In the genomic region with DNA sequence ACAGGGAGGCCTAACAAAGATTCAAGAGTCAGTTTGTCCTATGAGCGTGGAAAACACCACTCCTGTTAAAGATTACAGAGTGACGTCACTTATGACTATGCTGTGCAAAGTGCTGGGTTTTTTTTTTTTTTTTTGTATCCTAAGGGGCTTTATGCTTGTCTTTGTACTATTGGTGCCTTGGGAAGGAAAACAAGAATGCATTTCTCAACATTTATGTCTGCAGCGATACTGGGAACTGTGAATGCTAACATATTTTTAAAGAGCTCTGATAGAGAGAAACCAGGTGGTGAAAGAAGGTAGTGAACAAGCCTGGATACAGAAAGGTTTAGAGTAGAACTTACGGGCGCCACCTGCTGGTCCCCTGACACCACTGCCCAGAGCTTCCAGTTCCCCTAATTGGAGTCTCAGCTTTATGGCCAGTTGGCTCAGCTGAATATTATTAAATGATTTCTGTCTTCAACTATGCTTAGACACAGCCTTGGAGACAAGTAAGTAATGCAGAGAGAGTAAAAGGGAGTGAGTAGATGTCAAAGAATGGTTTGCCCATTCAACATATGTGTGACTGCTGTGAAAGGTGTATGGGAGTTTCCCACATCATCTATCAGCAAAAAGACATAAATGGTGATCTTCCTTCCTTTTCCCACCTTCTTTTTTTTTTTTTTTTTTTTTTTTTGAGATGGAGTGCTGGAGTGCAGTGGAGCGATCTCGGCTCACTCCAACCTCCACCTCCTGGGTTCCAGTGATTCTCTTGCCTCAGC, we compare ENCODE assay signal across 8 cellular contexts.
A peak's percentile ranks its signal among the peaks of the same experiment; 100 is the strongest.
DNase-seq lines count a peak whose midpoint lies in the region; ATAC-seq, FAIRE-seq and TF ChIP-seq lines count a peak whose summit lies in the region.

No MANE protein-coding gene starts in this region.

- no peaks in the 10 kb centered on the region for H3F3A ChIP-seq in OCI-LY1 (ENCODE audit: insufficient read depth, low read length)

- peaks cover 0 to 7% (median 4%) of the 10 kb centered on the region in 3 donors for H3K4me1 Mint-ChIP-seq in naive B cell

- no peaks in the 10 kb centered on the region for H3K36me3 ChIP-seq in OCI-LY1 (ENCODE audit: insufficient read depth, low read length)

- H3K4me3 Mint-ChIP-seq in naive B cell: peak overlapping the region in 1 of 8 donors; percentile 11

- no peaks in the 10 kb centered on the region for H3K36me3 Mint-ChIP-seq in naive B cell

- peaks cover 0 to 4% (median 0%) of the 10 kb centered on the region in 7 donors for H3K9me3 Mint-ChIP-seq in naive B cell

- H3K27me3 Mint-ChIP-seq in naive B cell: no peaks in the 10 kb centered on the region

- no peaks in the 10 kb centered on the region for H3K27me3 ChIP-seq in OCI-LY1 (ENCODE audit: insufficient read depth, low read length)

- ATAC-seq in GM21390 (IDR thresholded peaks at IDR 0.05; ENCODE audit: unreplicated experiment): peak; percentile 97
- peak; percentile 87 to 99 for ATAC-seq in naive B cell (ENCODE audit: low read depth in 2 of 2)

- H3K4me1 ChIP-seq in OCI-LY1 (ENCODE audit: insufficient read depth, low read length, severe bottlenecking): no peaks in the 10 kb centered on the region

- peak; percentile 74 for FAIRE-seq in D721Med (lab: Jason Lieb, UNC)

- no peak overlapping the region for H2AFZ ChIP-seq in OCI-LY1 (ENCODE audit: low read length)

- H3K9me3 ChIP-seq in OCI-LY1 (ENCODE audit: low read length): no peaks in the 10 kb centered on the region

- H3K4me3 ChIP-seq in OCI-LY1 (ENCODE audit: low read depth, low read length, poor library complexity, severe bottlenecking) (no peak overlapping the region), epithelial cell of esophagus (ENCODE audit: low read length) (no peak overlapping the region)

- no peaks in the 10 kb centered on the region for H3K79me2 ChIP-seq in OCI-LY1 (ENCODE audit: insufficient read depth, low read length)

- no peak overlapping the region for H3K4me2 ChIP-seq in OCI-LY1 (ENCODE audit: low read length)

- peak; percentile 18 for DNase-seq in D721Med (ENCODE audit: insufficient read length, low spot score)
- DNase-seq in HS-5 (ENCODE audit: low read depth): peak; percentile 60
- DNase-seq in activated CD8-positive, alpha-beta memory T cell treated with anti-CD3 and anti-CD28 coated beads, Interleukin-2, amount 50 U/mL, for 48 hours: peak; percentile 85
- DNase-seq in epithelial cell of esophagus (ENCODE audit: low read depth): peak; percentile 85
- DNase-seq in naive B cell: peak; percentile 65
- DNase-seq in stimulated activated CD8-positive, alpha-beta memory T cell treated with anti-CD3 and anti-CD28 coated beads, Interleukin-7, amount 100 ng/mL, for 48 hours (ENCODE audit: extremely low read depth in 1 of 2, low read depth in 1 of 2): peak; percentile 37 to 51

- no peak overlapping the region for H3K9ac ChIP-seq in OCI-LY1 (ENCODE audit: low read length)

- no peaks in the 10 kb centered on the region for H3K9me2 ChIP-seq in OCI-LY1 (ENCODE audit: low read depth, low read length)

- H3K27ac Mint-ChIP-seq in naive B cell: no peak overlapping the region

- TF ChIP-seq CTCF in D721Med (IDR thresholded peaks at IDR 0.05; ENCODE audit: insufficient read depth, missing control alignments) (peak; percentile 84), OCI-LY1 (IDR thresholded peaks at IDR 0.05; ENCODE audit: low read length) (peak; percentile 87), epithelial cell of esophagus (IDR thresholded peaks at IDR 0.05; ENCODE audit: insufficient read depth, low read depth, low read length, missing control alignments) (peak; percentile 98)

- no peaks in the 10 kb centered on the region for H4K20me1 ChIP-seq in OCI-LY1 (ENCODE audit: insufficient read depth, low read length)

- H3K27ac ChIP-seq in OCI-LY1 (ENCODE audit: low read depth, low read length, poor library complexity, severe bottlenecking): no peak overlapping the region

Comparison
In these comparisons a context has a peak if more than half of its experiments do, and no peak if none do; other contexts are left out.
1. DNase-seq: peak in every context shown above with its lines; median percentile 85 in activated CD8-positive, alpha-beta memory T cell treated with anti-CD3 and anti-CD28 coated beads, Interleukin-2, amount 50 U/mL, for 48 hours; 85 in epithelial cell of esophagus; 65 in naive B cell; 60 in HS-5; 44 in stimulated activated CD8-positive, alpha-beta memory T cell treated with anti-CD3 and anti-CD28 coated beads, Interleukin-7, amount 100 ng/mL, for 48 hours; 18 in D721Med.